Comparison of ENCODE assay signal across 25 cellular contexts in genomic region chr18:34884456-34884855, GRCh38.
"Had no signal": no experiment of that assay in that cellular context is flagged by ENCODE, and none has a peak within 500 bp of the region (broad histone marks: within the 10 kb centered on the region; RNA-seq: fewer than 3 reads in every experiment).

No MANE protein-coding gene starts in this region.

- H2AFZ ChIP-seq: neural progenitor cell, parathyroid adenoma had no signal

- H3K4me1 ChIP-seq: parathyroid adenoma, suprapubic skin, upper lobe of left lung had no signal

- H3K4me2 ChIP-seq: neural progenitor cell, smooth muscle cell had no signal

- H3K27ac ChIP-seq: gastroesophageal sphincter, left ventricle myocardium inferior, lower lobe of right lung, neural progenitor cell, parathyroid adenoma, right atrium auricular region, suprapubic skin, upper lobe of left lung had no signal

- H3K4me3 ChIP-seq: dorsolateral prefrontal cortex, gastroesophageal sphincter, heart right ventricle, left ventricle myocardium inferior, lower lobe of right lung, mucosa of descending colon, neural progenitor cell, right atrium auricular region, smooth muscle cell, suprapubic skin, upper lobe of left lung had no signal

- H3K36me3 ChIP-seq: neural progenitor cell, suprapubic skin had no signal

- ATAC-seq: gastroesophageal sphincter; left colon; lower lobe of right lung; mucosa of descending colon; natural killer cell treated with Interleukin-12 subunit alpha and Interleukin-12 subunit beta and Interleukin-15 and Interleukin-18, amount 100 ng/mL, for 72 hours; sciatic nerve; stimulated activated naive CD8-positive, alpha-beta T cell treated with anti-CD3 and anti-CD28 coated beads, Interleukin-15, amount 100 ng/mL, for 72 hours had no signal

- H3K9ac ChIP-seq: neural progenitor cell, parathyroid adenoma had no signal

- DNase-seq: cerebellar nuclear complex; dorsolateral prefrontal cortex; effector CD4-positive, alpha-beta T cell; heart right ventricle; hippocampal formation; left colon; left ventricle myocardium inferior; lower lobe of right lung; mucosa of descending colon; naive B cell; stimulated activated CD4-positive, alpha-beta T cell treated with anti-CD3 and anti-CD28 coated beads, Interleukin-12 subunit alpha, Interleukin-12 subunit beta, amount 100 ng/mL, for 4 hours; stimulated activated CD4-positive, alpha-beta T cell treated with anti-CD3 and anti-CD28 coated beads, Interleukin-1b, Interleukin-23, amount 100 ng/mL, for 48 hours; stimulated activated CD4-positive, alpha-beta T cell treated with anti-CD3 and anti-CD28 coated beads, Interleukin-4, amount 100 ng/mL, for 1 hour; stimulated activated CD8-positive, alpha-beta memory T cell treated with anti-CD3 and anti-CD28 coated beads, Interleukin-4, amount 100 ng/mL, for 48 hours; stimulated activated naive CD4-positive, alpha-beta T cell; stimulated activated naive CD8-positive, alpha-beta T cell treated with anti-CD3 and anti-CD28 coated beads, Interleukin-15, amount 100 ng/mL, for 72 hours; upper lobe of left lung had no signal

- H3K9me3 ChIP-seq: gastroesophageal sphincter, heart right ventricle, left ventricle myocardium inferior, lower lobe of right lung, mucosa of descending colon, right atrium auricular region, suprapubic skin, upper lobe of left lung had no signal

- H3K27me3 ChIP-seq: dorsolateral prefrontal cortex, gastroesophageal sphincter, heart right ventricle, neural progenitor cell, right atrium auricular region, suprapubic skin, upper lobe of left lung had no signal

- H3K79me2 ChIP-seq: parathyroid adenoma had no signal
